ENCODE assay signal across 1 cellular context in the genomic region with DNA sequence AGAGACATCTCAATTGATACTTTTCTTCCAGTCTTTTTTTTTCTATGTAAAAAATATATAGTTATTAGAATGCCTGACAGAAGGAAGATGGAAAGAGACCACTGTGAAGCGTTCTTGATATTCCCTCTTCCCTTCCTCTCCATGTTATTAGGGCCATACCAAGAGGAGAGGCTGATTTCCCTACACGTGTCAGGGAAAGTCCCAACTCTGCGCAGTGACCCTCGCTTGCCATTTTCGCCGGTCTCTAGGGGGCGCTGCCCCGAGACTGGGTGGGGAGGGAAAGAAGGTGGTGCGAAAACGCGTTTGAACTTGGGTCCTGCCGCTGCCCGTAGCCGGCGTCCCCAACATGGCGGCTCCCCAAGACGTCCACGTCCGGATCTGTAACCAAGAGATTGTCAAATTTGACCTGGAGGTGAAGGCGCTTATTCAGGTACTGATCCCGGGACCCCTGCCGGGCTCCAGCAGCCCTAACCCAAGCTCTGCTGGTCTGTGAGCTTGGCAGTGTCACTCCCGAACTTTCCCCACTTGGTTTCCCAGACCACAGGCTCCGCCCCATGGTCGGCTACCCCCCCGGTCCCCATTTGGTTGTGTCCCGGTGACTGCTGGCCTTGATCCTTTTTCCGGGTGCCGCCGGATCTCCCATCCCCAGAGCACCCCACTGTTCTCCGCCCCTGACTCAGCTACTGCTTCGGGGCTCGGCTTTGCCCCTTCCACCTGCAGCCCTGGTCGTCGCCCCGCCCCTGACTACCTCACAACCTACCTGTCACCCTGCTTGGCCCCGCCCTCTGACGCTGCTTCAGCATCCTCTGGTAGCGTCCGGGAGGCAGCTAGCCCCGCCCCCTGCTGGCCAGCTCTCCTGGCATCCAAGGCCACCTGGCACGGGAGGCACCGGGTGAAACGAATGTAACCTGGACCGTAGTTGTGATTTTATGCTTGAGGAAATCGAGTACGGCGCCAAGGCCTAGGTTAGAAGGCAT.
TF ChIP-seq lines count a peak whose summit lies in the region.

A gene with protein sequence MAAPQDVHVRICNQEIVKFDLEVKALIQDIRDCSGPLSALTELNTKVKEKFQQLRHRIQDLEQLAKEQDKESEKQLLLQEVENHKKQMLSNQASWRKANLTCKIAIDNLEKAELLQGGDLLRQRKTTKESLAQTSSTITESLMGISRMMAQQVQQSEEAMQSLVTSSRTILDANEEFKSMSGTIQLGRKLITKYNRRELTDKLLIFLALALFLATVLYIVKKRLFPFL (plus strand): TSS at position 332 of the 977 bp plus-strand sequence. CDS start 15 bp downstream, at position 347.

TF ChIP-seq in HEK293, 187 proteins besides CTCF, POLR2A, EP300 and RAD21 (continued from another document and continues in another):
- TF ChIP-seq, protein P1, sequence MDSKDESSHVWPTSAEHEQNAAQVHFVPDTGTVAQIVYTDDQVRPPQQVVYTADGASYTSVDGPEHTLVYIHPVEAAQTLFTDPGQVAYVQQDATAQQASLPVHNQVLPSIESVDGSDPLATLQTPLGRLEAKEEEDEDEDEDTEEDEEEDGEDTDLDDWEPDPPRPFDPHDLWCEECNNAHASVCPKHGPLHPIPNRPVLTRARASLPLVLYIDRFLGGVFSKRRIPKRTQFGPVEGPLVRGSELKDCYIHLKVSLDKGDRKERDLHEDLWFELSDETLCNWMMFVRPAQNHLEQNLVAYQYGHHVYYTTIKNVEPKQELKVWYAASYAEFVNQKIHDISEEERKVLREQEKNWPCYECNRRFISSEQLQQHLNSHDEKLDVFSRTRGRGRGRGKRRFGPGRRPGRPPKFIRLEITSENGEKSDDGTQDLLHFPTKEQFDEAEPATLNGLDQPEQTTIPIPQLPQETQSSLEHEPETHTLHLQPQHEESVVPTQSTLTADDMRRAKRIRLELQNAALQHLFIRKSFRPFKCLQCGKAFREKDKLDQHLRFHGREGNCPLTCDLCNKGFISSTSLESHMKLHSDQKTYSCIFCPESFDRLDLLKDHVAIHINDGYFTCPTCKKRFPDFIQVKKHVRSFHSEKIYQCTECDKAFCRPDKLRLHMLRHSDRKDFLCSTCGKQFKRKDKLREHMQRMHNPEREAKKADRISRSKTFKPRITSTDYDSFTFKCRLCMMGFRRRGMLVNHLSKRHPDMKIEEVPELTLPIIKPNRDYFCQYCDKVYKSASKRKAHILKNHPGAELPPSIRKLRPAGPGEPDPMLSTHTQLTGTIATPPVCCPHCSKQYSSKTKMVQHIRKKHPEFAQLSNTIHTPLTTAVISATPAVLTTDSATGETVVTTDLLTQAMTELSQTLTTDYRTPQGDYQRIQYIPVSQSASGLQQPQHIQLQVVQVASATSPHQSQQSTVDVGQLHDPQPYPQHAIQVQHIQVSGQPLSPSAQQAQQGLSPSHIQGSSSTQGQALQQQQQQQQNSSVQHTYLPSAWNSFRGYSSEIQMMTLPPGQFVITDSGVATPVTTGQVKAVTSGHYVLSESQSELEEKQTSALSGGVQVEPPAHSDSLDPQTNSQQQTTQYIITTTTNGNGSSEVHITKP (tag by site-specific recombination; IDR thresholded peaks at IDR 0.05): peak; percentile 98
- TF ChIP-seq ZNF785 (tag by site-specific recombination; IDR thresholded peaks at IDR 0.05): no peak
- TF ChIP-seq ZNF837 (tag by site-specific recombination; IDR thresholded peaks at IDR 0.05): no peak
- no peak for TF ChIP-seq ZNF776 (tag by site-specific recombination; IDR thresholded peaks at IDR 0.05; ENCODE audit: borderline replicate concordance)
- no peak for TF ChIP-seq ZNF624 (tag by site-specific recombination; IDR thresholded peaks at IDR 0.05)
- TF ChIP-seq ZNF830 (tag by site-specific recombination; IDR thresholded peaks at IDR 0.05; ENCODE audit: low read depth): no peak
- TF ChIP-seq, protein P2, sequence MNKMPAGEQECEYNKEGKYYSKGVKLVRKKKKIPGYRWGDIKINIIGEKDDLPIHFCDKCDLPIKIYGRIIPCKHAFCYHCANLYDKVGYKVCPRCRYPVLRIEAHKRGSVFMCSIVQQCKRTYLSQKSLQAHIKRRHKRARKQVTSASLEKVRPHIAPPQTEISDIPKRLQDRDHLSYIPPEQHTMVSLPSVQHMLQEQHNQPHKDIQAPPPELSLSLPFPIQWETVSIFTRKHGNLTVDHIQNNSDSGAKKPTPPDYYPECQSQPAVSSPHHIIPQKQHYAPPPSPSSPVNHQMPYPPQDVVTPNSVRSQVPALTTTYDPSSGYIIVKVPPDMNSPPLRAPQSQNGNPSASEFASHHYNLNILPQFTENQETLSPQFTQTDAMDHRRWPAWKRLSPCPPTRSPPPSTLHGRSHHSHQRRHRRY (tag by site-specific recombination; IDR thresholded peaks at IDR 0.05): 0 out of 2 replicates have a peak, but pooled peaks have one; percentile 26
- peak; percentile 56; the same call in 1 of the 2 replicates for TF ChIP-seq KLF1 (tag by site-specific recombination; IDR thresholded peaks at IDR 0.05)
- TF ChIP-seq ZNF169 (tag by site-specific recombination; IDR thresholded peaks at IDR 0.05): no peak
- no peak for TF ChIP-seq ZNF529 (tag by site-specific recombination; IDR thresholded peaks at IDR 0.05; ENCODE audit: insufficient replicate concordance)
- no peak for TF ChIP-seq ZNF549 (tag by site-specific recombination; IDR thresholded peaks at IDR 0.05)
- TF ChIP-seq OVOL3 (tag by site-specific recombination; IDR thresholded peaks at IDR 0.05): 0 out of 2 replicates have a peak, but pooled peaks have one; percentile 36
- peak; percentile 98 for TF ChIP-seq ZNF660 (tag by site-specific recombination; IDR thresholded peaks at IDR 0.05)
- TF ChIP-seq, protein P3, sequence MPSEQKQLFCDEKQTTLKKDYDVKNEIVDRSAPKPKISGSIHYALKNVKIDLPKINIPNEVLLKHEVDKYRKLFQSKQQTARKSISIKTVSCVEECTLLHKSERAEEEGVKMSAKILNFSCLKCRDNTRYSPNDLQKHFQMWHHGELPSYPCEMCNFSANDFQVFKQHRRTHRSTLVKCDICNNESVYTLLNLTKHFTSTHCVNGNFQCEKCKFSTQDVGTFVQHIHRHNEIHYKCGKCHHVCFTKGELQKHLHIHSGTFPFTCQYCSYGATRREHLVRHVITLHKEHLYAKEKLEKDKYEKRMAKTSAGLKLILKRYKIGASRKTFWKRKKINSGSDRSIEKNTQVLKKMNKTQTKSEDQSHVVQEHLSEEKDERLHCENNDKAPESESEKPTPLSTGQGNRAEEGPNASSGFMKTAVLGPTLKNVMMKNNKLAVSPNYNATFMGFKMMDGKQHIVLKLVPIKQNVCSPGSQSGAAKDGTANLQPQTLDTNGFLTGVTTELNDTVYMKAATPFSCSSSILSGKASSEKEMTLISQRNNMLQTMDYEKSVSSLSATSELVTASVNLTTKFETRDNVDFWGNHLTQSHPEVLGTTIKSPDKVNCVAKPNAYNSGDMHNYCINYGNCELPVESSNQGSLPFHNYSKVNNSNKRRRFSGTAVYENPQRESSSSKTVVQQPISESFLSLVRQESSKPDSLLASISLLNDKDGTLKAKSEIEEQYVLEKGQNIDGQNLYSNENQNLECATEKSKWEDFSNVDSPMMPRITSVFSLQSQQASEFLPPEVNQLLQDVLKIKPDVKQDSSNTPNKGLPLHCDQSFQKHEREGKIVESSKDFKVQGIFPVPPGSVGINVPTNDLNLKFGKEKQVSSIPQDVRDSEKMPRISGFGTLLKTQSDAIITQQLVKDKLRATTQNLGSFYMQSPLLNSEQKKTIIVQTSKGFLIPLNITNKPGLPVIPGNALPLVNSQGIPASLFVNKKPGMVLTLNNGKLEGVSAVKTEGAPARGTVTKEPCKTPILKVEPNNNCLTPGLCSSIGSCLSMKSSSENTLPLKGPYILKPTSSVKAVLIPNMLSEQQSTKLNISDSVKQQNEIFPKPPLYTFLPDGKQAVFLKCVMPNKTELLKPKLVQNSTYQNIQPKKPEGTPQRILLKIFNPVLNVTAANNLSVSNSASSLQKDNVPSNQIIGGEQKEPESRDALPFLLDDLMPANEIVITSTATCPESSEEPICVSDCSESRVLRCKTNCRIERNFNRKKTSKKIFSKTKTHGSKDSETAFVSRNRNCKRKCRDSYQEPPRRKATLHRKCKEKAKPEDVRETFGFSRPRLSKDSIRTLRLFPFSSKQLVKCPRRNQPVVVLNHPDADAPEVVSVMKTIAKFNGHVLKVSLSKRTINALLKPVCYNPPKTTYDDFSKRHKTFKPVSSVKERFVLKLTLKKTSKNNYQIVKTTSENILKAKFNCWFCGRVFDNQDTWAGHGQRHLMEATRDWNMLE (tag by site-specific recombination; conservative IDR thresholded peaks at IDR 0.05; ENCODE audit: low read depth): peak; percentile 44; the same call in 1 of the 2 replicates
- TF ChIP-seq ZNF629 (tag by site-specific recombination; IDR thresholded peaks at IDR 0.05): peak; percentile 81
- no peak for TF ChIP-seq ZNF274 (IDR thresholded peaks at IDR 0.05; ENCODE audit: low read length)
- TF ChIP-seq ZNF274 (tag by site-specific recombination; IDR thresholded peaks at IDR 0.05; ENCODE audit: borderline replicate concordance): no peak
- peak; percentile 95 for TF ChIP-seq ZNF2 (tag by site-specific recombination; IDR thresholded peaks at IDR 0.05)
- TF ChIP-seq, protein P4, sequence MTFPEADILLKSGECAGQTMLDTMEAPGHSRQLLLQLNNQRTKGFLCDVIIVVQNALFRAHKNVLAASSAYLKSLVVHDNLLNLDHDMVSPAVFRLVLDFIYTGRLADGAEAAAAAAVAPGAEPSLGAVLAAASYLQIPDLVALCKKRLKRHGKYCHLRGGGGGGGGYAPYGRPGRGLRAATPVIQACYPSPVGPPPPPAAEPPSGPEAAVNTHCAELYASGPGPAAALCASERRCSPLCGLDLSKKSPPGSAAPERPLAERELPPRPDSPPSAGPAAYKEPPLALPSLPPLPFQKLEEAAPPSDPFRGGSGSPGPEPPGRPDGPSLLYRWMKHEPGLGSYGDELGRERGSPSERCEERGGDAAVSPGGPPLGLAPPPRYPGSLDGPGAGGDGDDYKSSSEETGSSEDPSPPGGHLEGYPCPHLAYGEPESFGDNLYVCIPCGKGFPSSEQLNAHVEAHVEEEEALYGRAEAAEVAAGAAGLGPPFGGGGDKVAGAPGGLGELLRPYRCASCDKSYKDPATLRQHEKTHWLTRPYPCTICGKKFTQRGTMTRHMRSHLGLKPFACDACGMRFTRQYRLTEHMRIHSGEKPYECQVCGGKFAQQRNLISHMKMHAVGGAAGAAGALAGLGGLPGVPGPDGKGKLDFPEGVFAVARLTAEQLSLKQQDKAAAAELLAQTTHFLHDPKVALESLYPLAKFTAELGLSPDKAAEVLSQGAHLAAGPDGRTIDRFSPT (tag by site-specific recombination; IDR thresholded peaks at IDR 0.05): peak; percentile 87
- no peak for TF ChIP-seq ZNF16 (tag by site-specific recombination; IDR thresholded peaks at IDR 0.05; ENCODE audit: low read depth)
- TF ChIP-seq ZNF112 (tag by site-specific recombination; IDR thresholded peaks at IDR 0.05): no peak
- TF ChIP-seq SP3 (tag by site-specific recombination; IDR thresholded peaks at IDR 0.05): peak; percentile 86
- TF ChIP-seq, protein P5, sequence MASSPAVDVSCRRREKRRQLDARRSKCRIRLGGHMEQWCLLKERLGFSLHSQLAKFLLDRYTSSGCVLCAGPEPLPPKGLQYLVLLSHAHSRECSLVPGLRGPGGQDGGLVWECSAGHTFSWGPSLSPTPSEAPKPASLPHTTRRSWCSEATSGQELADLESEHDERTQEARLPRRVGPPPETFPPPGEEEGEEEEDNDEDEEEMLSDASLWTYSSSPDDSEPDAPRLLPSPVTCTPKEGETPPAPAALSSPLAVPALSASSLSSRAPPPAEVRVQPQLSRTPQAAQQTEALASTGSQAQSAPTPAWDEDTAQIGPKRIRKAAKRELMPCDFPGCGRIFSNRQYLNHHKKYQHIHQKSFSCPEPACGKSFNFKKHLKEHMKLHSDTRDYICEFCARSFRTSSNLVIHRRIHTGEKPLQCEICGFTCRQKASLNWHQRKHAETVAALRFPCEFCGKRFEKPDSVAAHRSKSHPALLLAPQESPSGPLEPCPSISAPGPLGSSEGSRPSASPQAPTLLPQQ (tag by site-specific recombination; IDR thresholded peaks at IDR 0.05): peak; percentile 86
- TF ChIP-seq, protein P6, sequence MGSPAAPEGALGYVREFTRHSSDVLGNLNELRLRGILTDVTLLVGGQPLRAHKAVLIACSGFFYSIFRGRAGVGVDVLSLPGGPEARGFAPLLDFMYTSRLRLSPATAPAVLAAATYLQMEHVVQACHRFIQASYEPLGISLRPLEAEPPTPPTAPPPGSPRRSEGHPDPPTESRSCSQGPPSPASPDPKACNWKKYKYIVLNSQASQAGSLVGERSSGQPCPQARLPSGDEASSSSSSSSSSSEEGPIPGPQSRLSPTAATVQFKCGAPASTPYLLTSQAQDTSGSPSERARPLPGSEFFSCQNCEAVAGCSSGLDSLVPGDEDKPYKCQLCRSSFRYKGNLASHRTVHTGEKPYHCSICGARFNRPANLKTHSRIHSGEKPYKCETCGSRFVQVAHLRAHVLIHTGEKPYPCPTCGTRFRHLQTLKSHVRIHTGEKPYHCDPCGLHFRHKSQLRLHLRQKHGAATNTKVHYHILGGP (tag by site-specific recombination; IDR thresholded peaks at IDR 0.05): no peak
- TF ChIP-seq GFI1B (tag by site-specific recombination; IDR thresholded peaks at IDR 0.05): no peak
- TF ChIP-seq, protein P7, sequence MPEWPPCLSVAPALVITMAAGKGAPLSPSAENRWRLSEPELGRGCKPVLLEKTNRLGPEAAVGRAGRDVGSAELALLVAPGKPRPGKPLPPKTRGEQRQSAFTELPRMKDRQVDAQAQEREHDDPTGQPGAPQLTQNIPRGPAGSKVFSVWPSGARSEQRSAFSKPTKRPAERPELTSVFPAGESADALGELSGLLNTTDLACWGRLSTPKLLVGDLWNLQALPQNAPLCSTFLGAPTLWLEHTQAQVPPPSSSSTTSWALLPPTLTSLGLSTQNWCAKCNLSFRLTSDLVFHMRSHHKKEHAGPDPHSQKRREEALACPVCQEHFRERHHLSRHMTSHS (tag by site-specific recombination; IDR thresholded peaks at IDR 0.05): no peak
- 0 out of 2 replicates have a peak, but pooled peaks have one; percentile 10 for TF ChIP-seq ZNF37A (tag by site-specific recombination; IDR thresholded peaks at IDR 0.05)
- TF ChIP-seq, protein P8, sequence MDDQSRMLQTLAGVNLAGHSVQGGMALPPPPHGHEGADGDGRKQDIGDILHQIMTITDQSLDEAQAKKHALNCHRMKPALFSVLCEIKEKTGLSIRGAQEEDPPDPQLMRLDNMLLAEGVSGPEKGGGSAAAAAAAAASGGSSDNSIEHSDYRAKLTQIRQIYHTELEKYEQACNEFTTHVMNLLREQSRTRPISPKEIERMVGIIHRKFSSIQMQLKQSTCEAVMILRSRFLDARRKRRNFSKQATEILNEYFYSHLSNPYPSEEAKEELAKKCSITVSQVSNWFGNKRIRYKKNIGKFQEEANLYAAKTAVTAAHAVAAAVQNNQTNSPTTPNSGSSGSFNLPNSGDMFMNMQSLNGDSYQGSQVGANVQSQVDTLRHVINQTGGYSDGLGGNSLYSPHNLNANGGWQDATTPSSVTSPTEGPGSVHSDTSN (CRISPR knock-in tag; IDR thresholded peaks at IDR 0.05): no peak
- TF ChIP-seq, protein P9, sequence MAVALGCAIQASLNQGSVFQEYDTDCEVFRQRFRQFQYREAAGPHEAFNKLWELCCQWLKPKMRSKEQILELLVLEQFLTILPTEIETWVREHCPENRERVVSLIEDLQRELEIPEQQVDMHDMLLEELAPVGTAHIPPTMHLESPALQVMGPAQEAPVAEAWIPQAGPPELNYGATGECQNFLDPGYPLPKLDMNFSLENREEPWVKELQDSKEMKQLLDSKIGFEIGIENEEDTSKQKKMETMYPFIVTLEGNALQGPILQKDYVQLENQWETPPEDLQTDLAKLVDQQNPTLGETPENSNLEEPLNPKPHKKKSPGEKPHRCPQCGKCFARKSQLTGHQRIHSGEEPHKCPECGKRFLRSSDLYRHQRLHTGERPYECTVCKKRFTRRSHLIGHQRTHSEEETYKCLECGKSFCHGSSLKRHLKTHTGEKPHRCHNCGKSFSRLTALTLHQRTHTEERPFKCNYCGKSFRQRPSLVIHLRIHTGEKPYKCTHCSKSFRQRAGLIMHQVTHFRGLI (tag by site-specific recombination; IDR thresholded peaks at IDR 0.05): peak; percentile 35; the same call in 1 of the 2 replicates
- TF ChIP-seq KLF9 (tag by site-specific recombination; IDR thresholded peaks at IDR 0.05; ENCODE audit: low read depth): peak; percentile 51
- TF ChIP-seq ZNF341 (tag by site-specific recombination; IDR thresholded peaks at IDR 0.05; ENCODE audit: low read depth): no peak; the same call in 1 of the 2 replicates
- TF ChIP-seq KLF7 (tag by site-specific recombination; IDR thresholded peaks at IDR 0.05; ENCODE audit: borderline replicate concordance): peak; percentile 81; the same call in 1 of the 2 replicates
